In genomic region chr2:153391131-153391530, GRCh38 we compare ENCODE assay signal across 29 cellular contexts.
"Had no signal": no experiment of that assay in that cellular context is flagged by ENCODE, and none has a peak within 500 bp of the region (broad histone marks: within the 10 kb centered on the region; RNA-seq: fewer than 3 reads in every experiment).

No MANE protein-coding gene starts in this region.

- H3K4me3 Mint-ChIP-seq: activated B cell treated with CpG ODN at 0.5 μM for 24 hours; activated CD4-positive, alpha-beta T cell treated with anti-CD3 and anti-CD28 coated beads for 36 hours; activated naive CD8-positive, alpha-beta T cell; activated T-cell treated with anti-CD3 and anti-CD28 coated beads, Interleukin-2, amount 50 U/mL, for 24 hours; endodermal cell; naive thymus-derived CD8-positive, alpha-beta T cell; stimulated activated naive B cell treated with anti-CD40 and anti-IgM and Interleukin-4, amounts not matched to agents 10 μg/mL and 1 μg/mL and 100 μg/mL, for 72 hours; T-helper 1 cell treated with Interleukin-12 subunit alpha and Interleukin-12 subunit beta and Interleukin-4 antibody, amounts not matched to agents 30 μg/mL and 1 μg/mL, for 36 hours had no signal

- H3K27me3 Mint-ChIP-seq: activated B cell treated with CpG ODN at 0.5 μM for 24 hours; activated CD4-positive, alpha-beta T cell treated with anti-CD3 and anti-CD28 coated beads for 36 hours; activated T-cell treated with anti-CD3 and anti-CD28 coated beads, Interleukin-2, amount 50 U/mL, for 24 hours; naive thymus-derived CD8-positive, alpha-beta T cell; stimulated activated naive B cell treated with anti-CD40 and anti-IgM and Interleukin-4, amounts not matched to agents 10 μg/mL and 1 μg/mL and 100 μg/mL, for 72 hours had no signal

- H3K9me3 ChIP-seq: adrenal gland, esophagus squamous epithelium, gastroesophageal sphincter, mucosa of descending colon, upper lobe of left lung had no signal

- H3K36me3 Mint-ChIP-seq: activated naive CD8-positive, alpha-beta T cell; naive thymus-derived CD8-positive, alpha-beta T cell; stimulated activated naive B cell treated with anti-CD40 and anti-IgM and Interleukin-4, amounts not matched to agents 10 μg/mL and 1 μg/mL and 100 μg/mL, for 72 hours had no signal

- H3K27ac Mint-ChIP-seq: activated B cell treated with CpG ODN at 0.5 μM for 24 hours; activated CD4-positive, alpha-beta T cell treated with anti-CD3 and anti-CD28 coated beads for 36 hours; activated naive CD8-positive, alpha-beta T cell; activated T-cell treated with anti-CD3 and anti-CD28 coated beads, Interleukin-2, amount 50 U/mL, for 24 hours; activated T-helper 2 cell treated with anti-CD3 and anti-CD28 coated beads, Interferon-gamma antibody, Interleukin-2, Interleukin-4, amounts not matched to agents 10 μg/mL and 5 μg/mL and 100 μg/mL, durations not matched to agents 14 hours and 24 hours and 36 hours; endodermal cell; naive thymus-derived CD8-positive, alpha-beta T cell; progenitor cell of endocrine pancreas; stimulated activated naive B cell treated with anti-CD40 and anti-IgM and Interleukin-4, amounts not matched to agents 10 μg/mL and 1 μg/mL and 100 μg/mL, for 72 hours; T-helper 1 cell treated with Interleukin-12 subunit alpha and Interleukin-12 subunit beta and Interleukin-4 antibody, amounts not matched to agents 30 μg/mL and 1 μg/mL, for 36 hours had no signal

- H3K36me3 ChIP-seq: adrenal gland, esophagus squamous epithelium, gastroesophageal sphincter, sigmoid colon, upper lobe of left lung had no signal

- H3K4me1 ChIP-seq: adrenal gland, esophagus squamous epithelium, gastroesophageal sphincter, upper lobe of left lung had no signal

- H3K27ac ChIP-seq: adrenal gland, esophagus squamous epithelium, gastroesophageal sphincter, sigmoid colon, upper lobe of left lung had no signal

- H3K4me1 Mint-ChIP-seq: activated B cell treated with CpG ODN at 0.5 μM for 24 hours; activated CD4-positive, alpha-beta T cell treated with anti-CD3 and anti-CD28 coated beads for 36 hours; endodermal cell; naive thymus-derived CD8-positive, alpha-beta T cell; stimulated activated naive B cell treated with anti-CD40 and anti-IgM and Interleukin-4, amounts not matched to agents 10 μg/mL and 1 μg/mL and 100 μg/mL, for 72 hours had no signal

- DNase-seq: activated B cell treated with CpG ODN at 0.5 μM for 24 hours; activated CD4-positive, alpha-beta T cell treated with anti-CD3 and anti-CD28 coated beads for 36 hours; activated CD4-positive, alpha-beta T cell treated with anti-CD3 and anti-CD28 coated beads, Interleukin-2, amount 50 U/mL, for 4 hours; activated CD8-positive, alpha-beta memory T cell treated with anti-CD3 and anti-CD28 coated beads for 24 hours; activated CD8-positive, alpha-beta memory T cell treated with anti-CD3 and anti-CD28 coated beads, Interleukin-2, amount 50 U/mL, for 4 hours; activated naive CD4-positive, alpha-beta T cell; activated T-cell treated with anti-CD3 and anti-CD28 coated beads, Interleukin-2, amount 50 U/mL, for 24 hours; adrenal gland; cerebellar nuclear complex; cortex of kidney; endodermal cell; esophagus squamous epithelium; head of caudate nucleus; left cardiac atrium; mesenchymal stem cell; mucosa of descending colon; naive thymus-derived CD8-positive, alpha-beta T cell; retina; sigmoid colon; stimulated activated CD4-positive, alpha-beta T cell treated with anti-CD3 and anti-CD28 coated beads, Interleukin-2, amount 100 ng/mL, for 48 hours; stimulated activated CD8-positive, alpha-beta memory T cell treated with anti-CD3 and anti-CD28 coated beads, Interleukin-4, amount 100 ng/mL, for 48 hours; stimulated activated naive B cell treated with anti-CD40 and anti-IgM and Interleukin-4, amounts not matched to agents 10 μg/mL and 1 μg/mL and 100 μg/mL, for 72 hours; T1000; upper lobe of left lung had no signal

- H3K27me3 ChIP-seq: adrenal gland, esophagus squamous epithelium, gastroesophageal sphincter, sigmoid colon, upper lobe of left lung had no signal

- ATAC-seq: activated CD4-positive, alpha-beta T cell treated with anti-CD3 and anti-CD28 coated beads for 36 hours; gastroesophageal sphincter; left cardiac atrium; mucosa of descending colon; naive thymus-derived CD8-positive, alpha-beta T cell; stimulated activated naive B cell treated with anti-CD40 and anti-IgM and Interleukin-4, amounts not matched to agents 10 μg/mL and 1 μg/mL and 100 μg/mL, for 72 hours had no signal

- H3K4me3 ChIP-seq: adrenal gland, esophagus squamous epithelium, gastroesophageal sphincter, mucosa of descending colon, sigmoid colon, upper lobe of left lung had no signal

- H3K9me3 Mint-ChIP-seq: activated T-cell treated with anti-CD3 and anti-CD28 coated beads, Interleukin-2, amount 50 U/mL, for 24 hours; activated T-helper 2 cell treated with anti-CD3 and anti-CD28 coated beads, Interferon-gamma antibody, Interleukin-2, Interleukin-4, amounts not matched to agents 10 μg/mL and 5 μg/mL and 100 μg/mL, durations not matched to agents 14 hours and 24 hours and 36 hours; endodermal cell; T-helper 1 cell treated with Interleukin-12 subunit alpha and Interleukin-12 subunit beta and Interleukin-4 antibody, amounts not matched to agents 30 μg/mL and 1 μg/mL, for 36 hours had no signal
